Comparison of ENCODE assay signal across 11 cellular contexts in genomic region chr3:172586447-172586846, GRCh38.
A peak's percentile ranks its signal among the peaks of the same experiment; 100 is the strongest.
DNase-seq lines count a peak whose midpoint lies in the region; ATAC-seq and TF ChIP-seq lines count a peak whose summit lies in the region.
"Had no signal": no experiment of that assay in that cellular context is flagged by ENCODE, and none has a peak within 500 bp of the region (broad histone marks: within the 10 kb centered on the region; RNA-seq: fewer than 3 reads in every experiment).

No MANE protein-coding gene starts in this region.

- no peak for DNase-seq in activated T-helper 1 cell treated with anti-CD3 and anti-CD28 coated beads, Interleukin-12 subunit alpha, Interleukin-12 subunit beta, Interleukin-2, Interleukin-4 antibody, amounts not matched to agents 30 ng/mL and 10 ng/mL and 1 ng/mL, durations not matched to agents 14 hours and 24 hours and 36 hours (ENCODE audit: low spot score)
- DNase-seq in left ventricle myocardium superior (no peak), spleen (no peak), DMS79 (lab: John Stamatoyannopoulos, UW) (no peak), midbrain (lab: John Stamatoyannopoulos, UW) (no peak)
- DNase-seq: DMS 273 treated with DMSO at 0.1 percent for 48 hours, kidney glomerular epithelial cell, NCI-H226, SJCRH30 had no signal

- peak overlapping the region; percentile 75 for H3K27ac Mint-ChIP-seq in activated T-helper 1 cell treated with anti-CD3 and anti-CD28 coated beads, Interleukin-12 subunit alpha, Interleukin-12 subunit beta, Interleukin-2, Interleukin-4 antibody, amounts not matched to agents 30 ng/mL and 10 ng/mL and 1 ng/mL, durations not matched to agents 14 hours and 24 hours and 36 hours

- peaks cover 28% of the 10 kb centered on the region for H3K9me3 ChIP-seq in KOPT-K1 (ENCODE audit: insufficient read depth, low read length, poor library complexity, severe bottlenecking)
- H3K9me3 ChIP-seq in spleen = peaks cover 0 to 18% (median 0%) of the 10 kb centered on the region in 8 donors
- H3K9me3 ChIP-seq: SJCRH30 had no signal

- H3K27me3 Mint-ChIP-seq in activated T-helper 1 cell treated with anti-CD3 and anti-CD28 coated beads, Interleukin-12 subunit alpha, Interleukin-12 subunit beta, Interleukin-2, Interleukin-4 antibody, amounts not matched to agents 30 ng/mL and 10 ng/mL and 1 ng/mL, durations not matched to agents 14 hours and 24 hours and 36 hours (ENCODE audit: insufficient read depth) = no peaks in the 10 kb centered on the region

- peak overlapping the region in 1 of 8 donors; percentile 7 for H3K4me3 ChIP-seq in spleen
- H3K4me3 ChIP-seq: SJCRH30 had no signal

- peaks cover 90% of the 10 kb centered on the region for H3K4me1 Mint-ChIP-seq in activated T-helper 1 cell treated with anti-CD3 and anti-CD28 coated beads, Interleukin-12 subunit alpha, Interleukin-12 subunit beta, Interleukin-2, Interleukin-4 antibody, amounts not matched to agents 30 ng/mL and 10 ng/mL and 1 ng/mL, durations not matched to agents 14 hours and 24 hours and 36 hours (ENCODE audit: low read depth)

- peaks cover 52% of the 10 kb centered on the region for H3K9me3 Mint-ChIP-seq in activated T-helper 1 cell treated with anti-CD3 and anti-CD28 coated beads, Interleukin-12 subunit alpha, Interleukin-12 subunit beta, Interleukin-2, Interleukin-4 antibody, amounts not matched to agents 30 ng/mL and 10 ng/mL and 1 ng/mL, durations not matched to agents 14 hours and 24 hours and 36 hours

- no peak overlapping the region for H3K4me3 Mint-ChIP-seq in activated T-helper 1 cell treated with anti-CD3 and anti-CD28 coated beads, Interleukin-12 subunit alpha, Interleukin-12 subunit beta, Interleukin-2, Interleukin-4 antibody, amounts not matched to agents 30 ng/mL and 10 ng/mL and 1 ng/mL, durations not matched to agents 14 hours and 24 hours and 36 hours

- no peaks in the 10 kb centered on the region for H3K27me3 ChIP-seq in spleen (replicated peaks in 1 of 7)
- H3K27me3 ChIP-seq: SJCRH30 had no signal

- intact Hi-C loops in activated T-helper 1 cell treated with anti-CD3 and anti-CD28 coated beads, Interleukin-12 subunit alpha, Interleukin-12 subunit beta, Interleukin-2, Interleukin-4 antibody, amounts not matched to agents 30 ng/mL and 10 ng/mL and 1 ng/mL, durations not matched to agents 14 hours and 24 hours and 36 hours (cut with micrococcal nuclease) = no loop called here
- intact Hi-C loops in left ventricle myocardium superior (cut with micrococcal nuclease) (no loop called here), spleen (cut with DNase I; ENCODE audit: low total_unique reads) (no loop called here)

- H3K36me3 Mint-ChIP-seq in activated T-helper 1 cell treated with anti-CD3 and anti-CD28 coated beads, Interleukin-12 subunit alpha, Interleukin-12 subunit beta, Interleukin-2, Interleukin-4 antibody, amounts not matched to agents 30 ng/mL and 10 ng/mL and 1 ng/mL, durations not matched to agents 14 hours and 24 hours and 36 hours (ENCODE audit: low read depth) = peaks cover 36% of the 10 kb centered on the region

- no peak for TF ChIP-seq CTCF in spleen (IDR thresholded peaks at IDR 0.05 in 8 of 11, conservative IDR thresholded peaks at IDR 0.05 in 3 of 11)

- H3K27ac ChIP-seq in KOPT-K1 (ENCODE audit: low read depth, low read length, poor library complexity, severe bottlenecking) (peak overlapping the region; percentile 75), spleen (peak overlapping the region in 7 of 8 donors; percentile 64 to 87 (median 73))
- H3K27ac ChIP-seq: SJCRH30 had no signal

- peaks cover 4 to 45% (median 24%) of the 10 kb centered on the region in 6 donors for H3K4me1 ChIP-seq in spleen
- H3K4me1 ChIP-seq: SJCRH30 had no signal

- peak; percentile 60 for ATAC-seq in left ventricle myocardium superior
- no peak for ATAC-seq in GM19452 (IDR thresholded peaks at IDR 0.05; ENCODE audit: unreplicated experiment)

- TF ChIP-seq POLR2A in spleen (IDR thresholded peaks at IDR 0.05) = no peak

- peaks cover 6% of the 10 kb centered on the region; the same call in 1 of the 2 replicates for H3K36me3 ChIP-seq in KOPT-K1 (ENCODE audit: insufficient read depth, low read length)
- no peaks in the 10 kb centered on the region for H3K36me3 ChIP-seq in spleen
- H3K36me3 ChIP-seq: SJCRH30 had no signal
